In the genomic region with DNA sequence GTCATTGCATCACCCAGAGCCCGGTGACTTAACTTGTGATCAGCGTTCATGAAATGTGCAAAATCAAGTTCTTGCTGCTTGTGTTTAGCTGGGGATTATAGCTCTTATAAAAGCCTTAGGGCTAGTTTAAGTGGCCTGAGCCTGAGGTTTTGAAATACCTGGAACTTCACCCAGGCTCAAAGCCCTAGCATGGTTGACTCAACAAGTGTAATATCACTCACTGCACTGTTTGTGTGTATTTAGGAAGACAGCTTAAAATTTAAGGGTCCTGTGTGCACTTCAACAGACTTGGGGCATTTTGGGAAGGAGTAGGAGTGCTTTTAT, we compare ENCODE assay signal across 28 cellular contexts.
DNase-seq lines count a peak whose midpoint lies in the region; FAIRE-seq and TF ChIP-seq lines count a peak whose summit lies in the region.
"Had no signal": no experiment of that assay in that cellular context is flagged by ENCODE, and none has a peak within 500 bp of the region (broad histone marks: within the 10 kb centered on the region; RNA-seq: fewer than 3 reads in every experiment).

No MANE protein-coding gene starts in this region.

- H3K27ac ChIP-seq in keratinocyte (ENCODE audit: control insufficient read depth, insufficient read depth, low read length) (peak overlapping the region; percentile 15), thyroid gland (peak overlapping the region; percentile 22 to 74 (median 72)), brain microvascular endothelial cell (no peak overlapping the region), endodermal cell (ENCODE audit: low read depth, low read length) (no peak overlapping the region)
- H3K27ac ChIP-seq: GM23248, heart left ventricle, ovary, testis had no signal

- intact Hi-C loops in thyroid gland (cut with DNase I): no loop called here

- no peaks in the 10 kb centered on the region for H3K4me1 Mint-ChIP-seq in endodermal cell
- H3K4me1 Mint-ChIP-seq: activated B cell treated with CpG ODN at 0.5 μM for 24 hours had no signal

- H3K27ac Mint-ChIP-seq in endodermal cell: no peak overlapping the region
- H3K27ac Mint-ChIP-seq: activated B cell treated with CpG ODN at 0.5 μM for 24 hours; activated naive CD8-positive, alpha-beta T cell; CD4-positive, alpha-beta T cell; nephron progenitor cell had no signal

- no peak overlapping the region for H3K9ac ChIP-seq in keratinocyte (ENCODE audit: control insufficient read depth, extremely low read depth, insufficient read depth, low read length)
- no peak overlapping the region for H3K9ac ChIP-seq in endodermal cell (ENCODE audit: extremely low read depth, low read length, poor library complexity, severe bottlenecking)
- H3K9ac ChIP-seq: GM23248 had no signal

- peak overlapping the region; percentile 47 for H3K4me2 ChIP-seq in keratinocyte (ENCODE audit: control insufficient read depth, extremely low read depth, insufficient read depth, low read depth, low read length)

- no peaks in the 10 kb centered on the region for H3K9me1 ChIP-seq in keratinocyte (ENCODE audit: control insufficient read depth, extremely low read depth, insufficient read depth, low read length)

- TF ChIP-seq POLR2A in thyroid gland (IDR thresholded peaks at IDR 0.05): no peak

- in situ Hi-C loops in SK-MEL-5 (cut with HindIII; ENCODE audit: low pct_unique_long_range_greater_than_20kb, low sequenced_read_pairs) (no loop called here), brain microvascular endothelial cell (cut with HindIII; ENCODE audit: low pct_ligation_motif_present, low sequenced_read_pairs) (no loop called here)

- peak; percentile 70 for FAIRE-seq in keratinocyte (lab: Jason Lieb, UNC)

- H3K27me3 Mint-ChIP-seq in endodermal cell (ENCODE audit: insufficient read depth): no peaks in the 10 kb centered on the region
- H3K27me3 Mint-ChIP-seq: activated B cell treated with CpG ODN at 0.5 μM for 24 hours; activated naive CD8-positive, alpha-beta T cell; CD4-positive, alpha-beta T cell had no signal

- DNase-seq in H4 (ENCODE audit: low spot score) (peak; percentile 33), SK-MEL-5 (ENCODE audit: low read depth, low spot score) (peak; percentile 67), keratinocyte (ENCODE audit: low read depth, low spot score) (no peak), thyroid gland (peak; percentile 73 to 74), brain microvascular endothelial cell (no peak), hippocampal formation (lab: John Stamatoyannopoulos, UW) (no peak), endodermal cell (no peak), DMS53 (lab: John Stamatoyannopoulos, UW) (no peak)
- DNase-seq: activated B cell treated with CpG ODN at 0.5 μM for 24 hours; activated CD4-positive, alpha-beta T cell treated with anti-CD3 and anti-CD28 coated beads, Interleukin-2, amount 50 U/mL, for 4 hours; activated CD8-positive, alpha-beta memory T cell treated with anti-CD3 and anti-CD28 coated beads, Interleukin-2, amount 50 U/mL, for 4 hours; CD4-positive, alpha-beta T cell; cerebellar nuclear complex; DMS153; GDM1; GM23248; heart left ventricle; left ventricle myocardium superior; NCI-H226; NCI-H748 treated with DMSO at 0.1 percent for 48 hours; nephron progenitor cell; ovary; right cardiac atrium; stimulated activated CD4-positive, alpha-beta T cell treated with anti-CD3 and anti-CD28 coated beads, Interleukin-12 subunit alpha, Interleukin-12 subunit beta, amount 100 ng/mL, for 4 hours; stimulated activated CD4-positive, alpha-beta T cell treated with anti-CD3 and anti-CD28 coated beads, Interleukin-4, amount 100 ng/mL, for 4 hours; stimulated activated naive CD4-positive, alpha-beta T cell; testis had no signal

- H3K4me3 ChIP-seq in keratinocyte (ENCODE audit: control insufficient read depth in 2 of 3, extremely low read depth in 1 of 3, insufficient read depth in 2 of 3, low read depth in 1 of 3, low read length in 3 of 3): no peak overlapping the region
- H3K4me3 ChIP-seq in thyroid gland (replicated peaks in 1 of 3): no peak overlapping the region
- no peak overlapping the region for H3K4me3 ChIP-seq in brain microvascular endothelial cell (ENCODE audit: low read depth, low read length)
- H3K4me3 ChIP-seq in endodermal cell (ENCODE audit: low read length): no peak overlapping the region
- H3K4me3 ChIP-seq: GM23248, heart left ventricle, ovary, testis had no signal

- no peak overlapping the region for H2AFZ ChIP-seq in keratinocyte (ENCODE audit: control insufficient read depth, low read length)
- H2AFZ ChIP-seq: GM23248 had no signal

- H3K79me2 ChIP-seq in keratinocyte (ENCODE audit: control insufficient read depth, insufficient read depth, low read length): no peaks in the 10 kb centered on the region

- H3K27me3 ChIP-seq in keratinocyte (ENCODE audit: control insufficient read depth, extremely low read depth, insufficient read depth, low read length): no peaks in the 10 kb centered on the region
- H3K27me3 ChIP-seq in thyroid gland: no peaks in the 10 kb centered on the region
- no peaks in the 10 kb centered on the region for H3K27me3 ChIP-seq in brain microvascular endothelial cell (replicated peaks)
- H3K27me3 ChIP-seq in endodermal cell (ENCODE audit: control insufficient read depth, insufficient read depth, low read length, poor library complexity, severe bottlenecking): no peaks in the 10 kb centered on the region
- H3K27me3 ChIP-seq: heart left ventricle, ovary, testis had no signal

- H3K4me3 Mint-ChIP-seq in endodermal cell: no peak overlapping the region
- H3K4me3 Mint-ChIP-seq: activated B cell treated with CpG ODN at 0.5 μM for 24 hours; activated naive CD8-positive, alpha-beta T cell; CD4-positive, alpha-beta T cell; nephron progenitor cell had no signal

- no peak for TF ChIP-seq CTCF in keratinocyte (optimal IDR thresholded peaks at IDR 0.05 in 1 of 3, IDR thresholded peaks at IDR 0.05 in 1 of 3, conservative IDR thresholded peaks at IDR 0.05 in 1 of 3; ENCODE audit: extremely low read depth in 1 of 3, insufficient read depth in 2 of 3, low read length in 3 of 3)
- no peak for TF ChIP-seq CTCF in thyroid gland (IDR thresholded peaks at IDR 0.05)
- TF ChIP-seq CTCF in brain microvascular endothelial cell (IDR thresholded peaks at IDR 0.05; ENCODE audit: low read depth, low read length, missing control alignments): no peak
- TF ChIP-seq CTCF in endodermal cell (conservative IDR thresholded peaks at IDR 0.05): no peak

- no peaks in the 10 kb centered on the region for H3K9me3 Mint-ChIP-seq in endodermal cell
- H3K9me3 Mint-ChIP-seq: CD4-positive, alpha-beta T cell had no signal

- H4K20me1 ChIP-seq in keratinocyte (ENCODE audit: control insufficient read depth, extremely low read depth, insufficient read depth, low read length): no peaks in the 10 kb centered on the region

- H3K4me1 ChIP-seq in keratinocyte (ENCODE audit: control insufficient read depth, extremely low read depth, insufficient read depth, low read length) (peaks cover 14% of the 10 kb centered on the region), thyroid gland (peaks cover 18 to 19% of the 10 kb centered on the region in 2 donors), endodermal cell (ENCODE audit: control insufficient read depth, insufficient read depth, low read length) (no peaks in the 10 kb centered on the region)
- H3K4me1 ChIP-seq: heart left ventricle, testis had no signal

- H3K36me3 Mint-ChIP-seq in endodermal cell (ENCODE audit: low read depth): no peaks in the 10 kb centered on the region

- dilution Hi-C loops in keratinocyte (cut with MboI; ENCODE audit: extremely low pct_ligation_motif_present, low sequenced_read_pairs): no loop called here

- H3K9me3 ChIP-seq in keratinocyte (ENCODE audit: control insufficient read depth, low read depth, low read length) (no peaks in the 10 kb centered on the region), thyroid gland (no peaks in the 10 kb centered on the region), endodermal cell (ENCODE audit: control insufficient read depth, low read length) (no peaks in the 10 kb centered on the region)
- H3K9me3 ChIP-seq: ovary, testis had no signal

- 32 to 37% methylated on average over 2 of the region's 2 CpGs for WGBS in thyroid gland, 2 donors
- 95 to 100% methylated on average over 2 of the region's 2 CpGs for WGBS in endodermal cell (ENCODE audit: insufficient coverage in 1 of 2, insufficient read length in 1 of 2), 2 experiments

- no peaks in the 10 kb centered on the region for H3K36me3 ChIP-seq in keratinocyte (ENCODE audit: control insufficient read depth in 2 of 2, extremely low read depth in 1 of 2, insufficient read depth in 2 of 2, low read length in 2 of 2)
- no peaks in the 10 kb centered on the region for H3K36me3 ChIP-seq in thyroid gland
- H3K36me3 ChIP-seq in brain microvascular endothelial cell (replicated peaks): no peaks in the 10 kb centered on the region
- no peaks in the 10 kb centered on the region for H3K36me3 ChIP-seq in endodermal cell (ENCODE audit: control insufficient read depth, insufficient read depth, low read length)
- H3K36me3 ChIP-seq: heart left ventricle, ovary had no signal

Comparison
In these comparisons a context has a peak if more than half of its experiments do, and no peak if none do; other contexts are left out.
1. DNase-seq: peak in H4 (single experiment), SK-MEL-5 (single experiment) and thyroid gland (2 of 2); none in keratinocyte (single experiment), brain microvascular endothelial cell (single experiment), hippocampal formation (0 of 2), endodermal cell (single experiment) and DMS53 (single experiment).
2. H3K27ac ChIP-seq: peak in keratinocyte (single experiment) and thyroid gland (3 of 3); none in brain microvascular endothelial cell (single experiment) and endodermal cell (single experiment).